ENCODE assay signal across 10 cellular contexts in the genomic region with DNA sequence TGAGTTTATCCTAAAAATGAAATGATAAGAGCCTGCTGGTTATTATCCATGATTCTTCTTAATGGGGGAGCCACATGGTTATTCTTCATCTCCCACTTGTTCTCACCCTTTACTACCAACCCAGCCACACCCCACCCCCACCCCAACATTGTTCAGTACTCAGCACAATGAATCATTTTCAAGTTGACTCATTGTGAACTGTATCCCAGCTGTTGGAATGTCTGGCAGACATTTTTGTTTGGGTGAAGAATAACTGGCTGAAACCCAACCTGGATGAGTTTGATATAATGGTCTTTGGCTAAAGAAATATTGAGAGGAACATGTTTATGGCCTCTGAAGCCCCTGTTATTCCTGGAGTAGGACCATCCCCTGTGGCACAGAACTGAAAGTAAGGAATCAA.
DNase-seq lines count a peak whose midpoint lies in the region; ATAC-seq and TF ChIP-seq lines count a peak whose summit lies in the region.
"Had no signal": no experiment of that assay in that cellular context is flagged by ENCODE, and none has a peak within 500 bp of the region (broad histone marks: within the 10 kb centered on the region; RNA-seq: fewer than 3 reads in every experiment).

No MANE protein-coding gene starts in this region.

- H3K79me2 ChIP-seq in mammary epithelial cell (ENCODE audit: insufficient read depth, low read length), result no peaks in the 10 kb centered on the region

- H3K27me3 ChIP-seq in mammary epithelial cell (ENCODE audit: insufficient read depth, low read length), result no peaks in the 10 kb centered on the region
- H3K27me3 ChIP-seq: transverse colon had no signal

- no TSS peak for BruUV-seq in mammary epithelial cell (replicated peaks; lab: Mats Ljungman, UMichigan)

- peaks cover 14% of the 10 kb centered on the region for H3K4me1 ChIP-seq in mammary epithelial cell (ENCODE audit: insufficient read depth, low read length)
- H3K4me1 ChIP-seq: transverse colon had no signal

- no peak overlapping the region for H2AFZ ChIP-seq in mammary epithelial cell (ENCODE audit: low read depth, low read length)

- H3K9me3 ChIP-seq in mammary epithelial cell (replicated peaks; ENCODE audit: insufficient read depth, low read length), result no peaks in the 10 kb centered on the region
- H3K9me3 ChIP-seq: transverse colon had no signal

- H3K36me3 ChIP-seq in mammary epithelial cell (ENCODE audit: insufficient read depth, low read length), result no peaks in the 10 kb centered on the region
- H3K36me3 ChIP-seq: transverse colon had no signal

- H4K20me1 ChIP-seq in mammary epithelial cell (ENCODE audit: insufficient read depth, low read length), result no peaks in the 10 kb centered on the region

- peak overlapping the region; percentile 55 for H3K4me2 ChIP-seq in mammary epithelial cell (ENCODE audit: insufficient read depth, low read depth, low read length)

- DNase-seq in AG20443 (ENCODE audit: low spot score) (peak; percentile 61), NCI-H2171 (lab: John Stamatoyannopoulos, UW) (peak; percentile 31), mammary epithelial cell (peak; percentile 79), lung microvascular endothelial cell (ENCODE audit: low read depth in 2 of 2) (peak; percentile 73 to 90), NCI-H2081 treated with DMSO at 0.1 percent for 48 hours (lab: John Stamatoyannopoulos, UW) (no peak), GM19240 (ENCODE audit: insufficient read length, low spot score) (no peak)
- DNase-seq: transverse colon had no signal

- CTCF ChIA-PET in mammary epithelial cell (lab: Charles Lee; ENCODE audit: low non-redundant PET), result interaction anchor here (0.7 kb wide), 1 partner anchor 9 kb away, joined by 15 read pairs; no protein-coding TSS in a partner anchor

- TF ChIP-seq CTCF in mammary epithelial cell (conservative IDR thresholded peaks at IDR 0.05 in 1 of 2, IDR thresholded peaks at IDR 0.05 in 1 of 2; ENCODE audit: extremely low read depth in 1 of 2, insufficient read depth in 1 of 2, low read depth in 1 of 2, low read length in 2 of 2), result no peak

- dilution Hi-C loops in mammary epithelial cell (cut with HindIII; ENCODE audit: low sequenced_read_pairs), result no loop called here

- H3K27ac ChIP-seq in mammary epithelial cell (ENCODE audit: insufficient read depth, low read depth, low read length), result peak overlapping the region; percentile 65
- H3K27ac ChIP-seq: HL-60, transverse colon had no signal

- no peak overlapping the region for H3K4me3 ChIP-seq in mammary epithelial cell (replicated peaks in 1 of 3; ENCODE audit: insufficient read depth in 1 of 3, low read depth in 2 of 3, low read length in 3 of 3)
- H3K4me3 ChIP-seq: transverse colon had no signal

- H3K9ac ChIP-seq in mammary epithelial cell (ENCODE audit: insufficient read depth, low read length), result no peak overlapping the region

- intact Hi-C loops in mammary epithelial cell (cut with micrococcal nuclease), result loop anchor here (2.0 to 10.0 kb wide), 2 partner anchors 169 to 401 kb away; no protein-coding TSS in a partner anchor

- in situ Hi-C loops in mammary epithelial cell (cut with MboI; ENCODE audit: low sequenced_read_pairs in 2 of 2), result loop anchor here in 1 of 2 donors (25.0 kb wide), 1 partner anchor 217 kb away; no protein-coding TSS in a partner anchor

- ATAC-seq in GM19023 (IDR thresholded peaks at IDR 0.05; ENCODE audit: unreplicated experiment), result no peak
- ATAC-seq in HG03097 (IDR thresholded peaks at IDR 0.05; ENCODE audit: low FRiP score, unreplicated experiment), result no peak

Comparison
In these comparisons a context has a peak if more than half of its experiments do, and no peak if none do; other contexts are left out.
1. DNase-seq: peak in AG20443 (single experiment), NCI-H2171 (single experiment), mammary epithelial cell (single experiment) and lung microvascular endothelial cell (2 of 2); none in NCI-H2081 treated with DMSO at 0.1 percent for 48 hours (single experiment) and GM19240 (single experiment).